2 cellular contexts compared by ENCODE assay signal in genomic region chr11:102600666-102601065, GRCh38.
TF ChIP-seq lines count a peak whose summit lies in the region.

No MANE protein-coding gene starts in this region.

TF ChIP-seq in IMR-90, 13 proteins besides CTCF, POLR2A, EP300 and RAD21:
- no peak for TF ChIP-seq CHD1 (IDR thresholded peaks at IDR 0.05; ENCODE audit: low read depth, low read length)
- no peak for TF ChIP-seq CEBPB (IDR thresholded peaks at IDR 0.05; ENCODE audit: low read depth, low read length)
- no peak for TF ChIP-seq RFX5 (IDR thresholded peaks at IDR 0.05; ENCODE audit: low read depth, low read length)
- no peak for TF ChIP-seq MXI1 (IDR thresholded peaks at IDR 0.05; ENCODE audit: borderline replicate concordance, low read depth, low read length)
- TF ChIP-seq MAZ (IDR thresholded peaks at IDR 0.05; ENCODE audit: borderline replicate concordance, low read depth, low read length), result no peak
- no peak for TF ChIP-seq ELK1 (IDR thresholded peaks at IDR 0.05; ENCODE audit: borderline replicate concordance, low read depth, low read length)
- TF ChIP-seq USF2 (IDR thresholded peaks at IDR 0.05; ENCODE audit: low read depth, low read length), result no peak
- no peak for TF ChIP-seq NFE2L2 (IDR thresholded peaks at IDR 0.05; ENCODE audit: low read depth, low read length)
- no peak for TF ChIP-seq FOS (IDR thresholded peaks at IDR 0.05; ENCODE audit: low read depth, low read length)
- no peak for TF ChIP-seq MAFK (IDR thresholded peaks at IDR 0.05; ENCODE audit: low read depth, low read length)

TF ChIP-seq in endothelial cell of umbilical vein, 7 proteins besides CTCF, POLR2A, EP300 and RAD21:
- no peak for TF ChIP-seq MYC (IDR thresholded peaks at IDR 0.05; ENCODE audit: low read depth, low read length)
- TF ChIP-seq MAX (IDR thresholded peaks at IDR 0.05; ENCODE audit: insufficient read depth, insufficient read length), result no peak
- TF ChIP-seq GATA2 (IDR thresholded peaks at IDR 0.05; ENCODE audit: insufficient read depth, insufficient read length, low read depth, low read length), result no peak
- TF ChIP-seq JUN (IDR thresholded peaks at IDR 0.05; ENCODE audit: borderline replicate concordance, insufficient read depth, insufficient read length, low read depth), result no peak
TF ChIP-seq in endothelial cell of umbilical vein: peak in this region for 0.
